8 cellular contexts compared by ENCODE assay signal in genomic region chr13:112859817-112860190, GRCh38.
DNase-seq lines count a peak whose midpoint lies in the region; ATAC-seq, FAIRE-seq and TF ChIP-seq lines count a peak whose summit lies in the region.

No MANE protein-coding gene starts in this region.

- no peak for FAIRE-seq in D721Med (lab: Jason Lieb, UNC)

- peak; percentile 84 for ATAC-seq in GM21619 (IDR thresholded peaks at IDR 0.05; ENCODE audit: unreplicated experiment)

- no peak overlapping the region for H3K4me2 ChIP-seq in PC-9

- DNase-seq in DMS79 (lab: John Stamatoyannopoulos, UW) (peak; percentile 76), PC-9 (peak; percentile 15 to 52), kidney glomerular epithelial cell (lab: John Stamatoyannopoulos, UW) (peak; percentile 27), D721Med (ENCODE audit: insufficient read length, low spot score) (no peak), GM03348 (ENCODE audit: low spot score) (no peak), NOMO-1 (lab: John Stamatoyannopoulos, UW; ENCODE audit: unreplicated experiment in 2 of 2) (no peak), NCI-H1048 (lab: John Stamatoyannopoulos, UW) (no peak)

- CTCF ChIA-PET in PC-9 (lab: Charles Lee): interaction anchor here (0.7 kb wide), 1 partner anchor 139 kb away, joined by 8 read pairs; no protein-coding TSS in a partner anchor

- H4K20me1 ChIP-seq in PC-9 (ENCODE audit: insufficient read depth): no peaks in the 10 kb centered on the region; the same call in 1 of the 2 replicates

- no peak overlapping the region for H3K4me3 ChIP-seq in PC-9

- H3K27ac ChIP-seq in PC-9: no peak overlapping the region

- H3K36me3 ChIP-seq in PC-9 (ENCODE audit: low read depth): peaks cover 32% of the 10 kb centered on the region

- H3F3A ChIP-seq in PC-9 (ENCODE audit: insufficient read depth, low read depth): peaks cover 12% of the 10 kb centered on the region; the same call in 1 of the 2 replicates

- POLR2A ChIA-PET in PC-9 (lab: Charles Lee; ENCODE audit: unreplicated experiment): interaction anchor here (0.7 kb wide), 1 partner anchor 79 kb away, joined by 26 read pairs; no protein-coding TSS in a partner anchor

- intact Hi-C loops in PC-9 (cut with micrococcal nuclease; ENCODE audit: unreplicated experiment): no loop called here

- H3K27me3 ChIP-seq in PC-9 (ENCODE audit: insufficient read depth, low read depth): no peaks in the 10 kb centered on the region

- H3K9me3 ChIP-seq in PC-9 (ENCODE audit: insufficient read depth, low read depth): no peaks in the 10 kb centered on the region

- BruUV-seq in PC-9 (replicated peaks; lab: Mats Ljungman, UMichigan): no TSS peak

- H2AFZ ChIP-seq in PC-9: no peak overlapping the region

- no peaks in the 10 kb centered on the region for H3K4me1 ChIP-seq in PC-9 (replicated peaks; ENCODE audit: insufficient read depth)

- no peaks in the 10 kb centered on the region for H3K9me2 ChIP-seq in PC-9 (ENCODE audit: insufficient read depth)

- no peaks in the 10 kb centered on the region for H3K79me2 ChIP-seq in PC-9 (ENCODE audit: low read depth)

- TF ChIP-seq CTCF in PC-9 (conservative IDR thresholded peaks at IDR 0.05) (no peak), D721Med (IDR thresholded peaks at IDR 0.05; ENCODE audit: insufficient read depth, missing control alignments) (no peak)

Comparison
In these comparisons a context has a peak if more than half of its experiments do, and no peak if none do; other contexts are left out.
1. DNase-seq: peak in DMS79 (single experiment), PC-9 (2 of 2) and kidney glomerular epithelial cell (single experiment); none in D721Med (single experiment), GM03348 (single experiment), NOMO-1 (0 of 2) and NCI-H1048 (single experiment).